Comparison of ENCODE assay signal across 16 cellular contexts in genomic region chr5:178143901-178144300, GRCh38. TPM values are rescaled to one million over a fixed set of nuclear protein-coding genes. Genes with fewer than 3 reads are reported as not detected.
DNase-seq lines count a peak whose midpoint lies in the region; ATAC-seq and TF ChIP-seq lines count a peak whose summit lies in the region.
"Had no signal": no experiment of that assay in that cellular context is flagged by ENCODE, and none has a peak within 500 bp of the region (broad histone marks: within the 10 kb centered on the region; RNA-seq: fewer than 3 reads in every experiment).

No MANE protein-coding gene starts in this region.

- no peak overlapping the region for H3K4me3 ChIP-seq in AG04449 (ENCODE audit: low read depth, low read length)
- no peak overlapping the region for H3K4me3 ChIP-seq in IMR-90 (ENCODE audit: insufficient read depth, low read depth, low read length)
- H3K4me3 ChIP-seq in esophagus squamous epithelium: no peak overlapping the region
- no peak overlapping the region for H3K4me3 ChIP-seq in lower lobe of right lung
- H3K4me3 ChIP-seq in A673 (ENCODE audit: low read depth, low read length, poor library complexity, severe bottlenecking): no peak overlapping the region
- no peak overlapping the region for H3K4me3 ChIP-seq in WERI-Rb-1 (ENCODE audit: low read depth, low read length)
- H3K4me3 ChIP-seq: coronary artery had no signal

- peak overlapping the region; percentile 31; the same call in 1 of the 2 replicates for H2AK5ac ChIP-seq in IMR-90 (ENCODE audit: low read depth, low read length)

- dilution Hi-C loops in IMR-90 (cut with HindIII; ENCODE audit: low sequenced_read_pairs, unreplicated experiment): no loop called here

- H2BK120ac ChIP-seq in IMR-90 (ENCODE audit: low read depth, low read length): no peak overlapping the region

- CTCF ChIA-PET in AG04449 (lab: Yijun Ruan, JAX) (interaction anchor here (2.1 to 8.5 kb wide), 2 partner anchors 8 to 68 kb away, joined by 7 to 61 read pairs; no protein-coding TSS in a partner anchor), IMR-90 (lab: Yijun Ruan, JAX) (no interaction called here), A673 (lab: Charles Lee) (no interaction called here)

- H2BK5ac ChIP-seq in IMR-90 (ENCODE audit: low read depth, low read length, poor library complexity, severe bottlenecking): no peak overlapping the region

- no peak overlapping the region for H4K5ac ChIP-seq in IMR-90 (ENCODE audit: low read depth, low read length)

- WGBS in IMR-90 (ENCODE audit: extremely low coverage in 2 of 2, insufficient read length in 1 of 2), 2 experiments: 17% methylated on average over 7 of the region's 10 CpGs; no CpG with 5 or more reads in 1 of the 2 experiments
- WGBS in esophagus squamous epithelium, 2 donors: 51 to 69% methylated on average over 3 to 9 of the region's 10 CpGs

- no peak overlapping the region for H2AK9ac ChIP-seq in IMR-90 (replicated peaks; ENCODE audit: low read depth, low read length, poor library complexity)

- peaks cover 10 to 13% of the 10 kb centered on the region in 2 donors for H3K36me3 Mint-ChIP-seq in activated naive CD4-positive, alpha-beta T cell treated with anti-CD3 and anti-CD28 coated beads, Interleukin-2, amount 50 U/mL, for 72 hours

- H3K36me3 ChIP-seq in IMR-90 (ENCODE audit: control insufficient read depth, insufficient read depth, low read length): peaks cover 44% of the 10 kb centered on the region
- peaks cover 44 to 99% (median 50%) of the 10 kb centered on the region in 3 donors for H3K36me3 ChIP-seq in esophagus squamous epithelium
- H3K36me3 ChIP-seq in lower lobe of right lung: peaks cover 98% of the 10 kb centered on the region
- peaks cover 63% of the 10 kb centered on the region for H3K36me3 ChIP-seq in A673 (ENCODE audit: insufficient read depth, low read length, poor library complexity, severe bottlenecking)
- H3K36me3 ChIP-seq in WERI-Rb-1: peaks cover 21% of the 10 kb centered on the region; the same call in 1 of the 2 replicates

- no peak overlapping the region for H3K56ac ChIP-seq in IMR-90 (ENCODE audit: extremely low read depth, insufficient read depth, low read length)

- TF ChIP-seq POLR2A in IMR-90 (IDR thresholded peaks at IDR 0.05; ENCODE audit: low read depth, low read length): no peak
- no peak for TF ChIP-seq POLR2A in esophagus squamous epithelium (IDR thresholded peaks at IDR 0.05)

- H3K9me3 Mint-ChIP-seq in activated naive CD4-positive, alpha-beta T cell treated with anti-CD3 and anti-CD28 coated beads, Interleukin-2, amount 50 U/mL, for 72 hours: no peaks in the 10 kb centered on the region
- H3K9me3 Mint-ChIP-seq: activated T-helper 17 cell treated with anti-CD3 and anti-CD28 coated beads, Interleukin-2, amount 50 U/mL, for 72 hours had no signal

- H2BK20ac ChIP-seq in IMR-90 (ENCODE audit: low read depth, low read length): no peak overlapping the region

- H4K91ac ChIP-seq in IMR-90 (ENCODE audit: insufficient read depth, low read depth, low read length): no peak overlapping the region

- DNase-seq in AG04449 (ENCODE audit: low read depth, low spot score) (peak; percentile 17), IMR-90 (peak; percentile 59), esophagus squamous epithelium (lab: John Stamatoyannopoulos, UW) (no peak), lower lobe of right lung (no peak), A673 (ENCODE audit: low spot score) (no peak), HPDE6-E6E7 (ENCODE audit: extremely low spot score) (no peak), WERI-Rb-1 (no peak)
- DNase-seq in activated naive CD4-positive, alpha-beta T cell treated with anti-CD3 and anti-CD28 coated beads, Interleukin-2, amount 50 U/mL, for 72 hours (ENCODE audit: low spot score in 2 of 2): no peak
- DNase-seq: activated CD4-positive, alpha-beta T cell treated with anti-CD3 and anti-CD28 coated beads, Interleukin-2, amount 50 U/mL, for 48 hours had no signal

- POLR2A ChIA-PET in AG04449 (lab: Yijun Ruan, JAX): no interaction called here
- POLR2A ChIA-PET in IMR-90 (lab: Charles Lee; ENCODE audit: unreplicated experiment): no interaction called here
- POLR2A ChIA-PET in A673 (lab: Charles Lee; ENCODE audit: low non-redundant PET): no interaction called here

- no peak overlapping the region for H3K9ac ChIP-seq in IMR-90 (ENCODE audit: low read depth, low read length)

- no peak overlapping the region for H3K14ac ChIP-seq in IMR-90 (replicated peaks; ENCODE audit: low read depth, low read length)

- peaks cover 3% of the 10 kb centered on the region; the same call in 1 of the 2 replicates for H3K4me1 ChIP-seq in IMR-90 (ENCODE audit: control insufficient read depth, insufficient read depth, low read length)
- peaks cover 12 to 70% (median 16%) of the 10 kb centered on the region in 3 donors for H3K4me1 ChIP-seq in esophagus squamous epithelium
- no peaks in the 10 kb centered on the region for H3K4me1 ChIP-seq in lower lobe of right lung
- no peaks in the 10 kb centered on the region for H3K4me1 ChIP-seq in A673 (ENCODE audit: insufficient read depth, low read length, poor library complexity, severe bottlenecking)

- H3K27ac ChIP-seq in IMR-90 (ENCODE audit: insufficient read depth, low read length) (peak overlapping the region; percentile 48; the same call in 1 of the 2 replicates), esophagus squamous epithelium (peak overlapping the region; percentile 34 to 90 (median 80)), lower lobe of right lung (no peak overlapping the region), A673 (ENCODE audit: low read depth, low read length, poor library complexity, severe bottlenecking) (no peak overlapping the region), WERI-Rb-1 (no peak overlapping the region)
- H3K27ac ChIP-seq: coronary artery, epithelial cell of prostate had no signal

- no peak overlapping the region for H3K4ac ChIP-seq in IMR-90 (ENCODE audit: low read depth, low read length)

- H3K27me3 ChIP-seq in IMR-90 (ENCODE audit: control insufficient read depth, insufficient read depth, low read length): no peaks in the 10 kb centered on the region
- no peaks in the 10 kb centered on the region for H3K27me3 ChIP-seq in esophagus squamous epithelium
- no peaks in the 10 kb centered on the region for H3K27me3 ChIP-seq in lower lobe of right lung (ENCODE audit: low read depth)
- no peaks in the 10 kb centered on the region for H3K27me3 ChIP-seq in A673 (replicated peaks; ENCODE audit: insufficient read depth, low read depth, low read length, poor library complexity)
- H3K27me3 ChIP-seq in WERI-Rb-1 (ENCODE audit: insufficient read depth, low read depth, severe bottlenecking): no peaks in the 10 kb centered on the region

- H4K20me1 ChIP-seq in IMR-90 (ENCODE audit: insufficient read depth, low read length): peaks cover 10% of the 10 kb centered on the region; the same call in 1 of the 2 replicates

- ATAC-seq in IMR-90 (ENCODE audit: low read depth) (peak; percentile 84), lower lobe of right lung (peak; percentile 31 to 58)
- ATAC-seq in activated naive CD4-positive, alpha-beta T cell treated with anti-CD3 and anti-CD28 coated beads, Interleukin-2, amount 50 U/mL, for 72 hours: no peak
- ATAC-seq: activated T-helper 17 cell treated with anti-CD3 and anti-CD28 coated beads, Interleukin-2, amount 50 U/mL, for 72 hours; sciatic nerve had no signal

- H2BK15ac ChIP-seq in IMR-90 (ENCODE audit: low read depth, low read length): no peak overlapping the region

- no peak overlapping the region for H3K23ac ChIP-seq in IMR-90 (ENCODE audit: low read depth, low read length)

- H3K9me3 ChIP-seq in IMR-90 (ENCODE audit: control insufficient read depth, insufficient read depth, low read length) (no peaks in the 10 kb centered on the region), esophagus squamous epithelium (no peaks in the 10 kb centered on the region), lower lobe of right lung (no peaks in the 10 kb centered on the region), A673 (ENCODE audit: low read depth, low read length, poor library complexity, severe bottlenecking) (no peaks in the 10 kb centered on the region), WERI-Rb-1 (ENCODE audit: severe bottlenecking) (no peaks in the 10 kb centered on the region)

- H3K18ac ChIP-seq in IMR-90 (ENCODE audit: low read depth, low read length): no peak overlapping the region

- H3K9me1 ChIP-seq in IMR-90 (ENCODE audit: insufficient read depth, low read length): no peaks in the 10 kb centered on the region

- peak overlapping the region; percentile 16 for H2AFZ ChIP-seq in IMR-90 (replicated peaks; ENCODE audit: low read length, poor library complexity)

- H3K27ac Mint-ChIP-seq in activated naive CD4-positive, alpha-beta T cell treated with anti-CD3 and anti-CD28 coated beads, Interleukin-2, amount 50 U/mL, for 72 hours: peak overlapping the region in 1 of 2 donors; percentile 48
- H3K27ac Mint-ChIP-seq: activated T-helper 17 cell treated with anti-CD3 and anti-CD28 coated beads, Interleukin-2, amount 50 U/mL, for 72 hours had no signal

- H3K4me2 ChIP-seq in IMR-90 (ENCODE audit: low read depth, low read length): no peak overlapping the region; the same call in 1 of the 2 replicates

- no peaks in the 10 kb centered on the region; a peak in 2 of 4 replicates for H3K79me1 ChIP-seq in IMR-90 (ENCODE audit: low read depth in 1 of 2, low read length in 2 of 2)

- TF ChIP-seq RAD21 in IMR-90 (IDR thresholded peaks at IDR 0.05; ENCODE audit: low read length): no peak

- in situ Hi-C loops in IMR-90 (cut with MboI; ENCODE audit: low sequenced_read_pairs): no loop called here

- no TSS peak for BruUV-seq in IMR-90 (replicated peaks; lab: Mats Ljungman, UMichigan)
- no TSS peak for BruUV-seq in A673 (replicated peaks; lab: Mats Ljungman, UMichigan)

- TF ChIP-seq CTCF in AG04449 (IDR thresholded peaks at IDR 0.05; ENCODE audit: insufficient read depth, low read length, missing control alignments) (no peak), IMR-90 (conservative IDR thresholded peaks at IDR 0.05; ENCODE audit: low read depth, low read length) (no peak), esophagus squamous epithelium (IDR thresholded peaks at IDR 0.05) (no peak), lower lobe of right lung (IDR thresholded peaks at IDR 0.05) (no peak), A673 (conservative IDR thresholded peaks at IDR 0.05; ENCODE audit: low read depth, low read length) (no peak), WERI-Rb-1 (IDR thresholded peaks at IDR 0.05; ENCODE audit: low read depth, low read length) (no peak)

- no peak overlapping the region for H4K8ac ChIP-seq in IMR-90 (ENCODE audit: low read depth in 2 of 2, low read length in 2 of 2)

- intact Hi-C loops in IMR-90 (cut with micrococcal nuclease) (no loop called here), esophagus squamous epithelium (cut with DNase I) (no loop called here), lower lobe of right lung (cut with DNase I) (no loop called here), A673 (cut with micrococcal nuclease; ENCODE audit: unreplicated experiment) (no loop called here)

RNA-seq across cellular contexts. Expression of gene NHP2, which starts 9.8 kb away (rescaled TPM):
- total RNA-seq in IMR-90 (2012; rRNA removed): 278 and 302 TPM in 2 replicates
- polyA plus RNA-seq in IMR-90 (2012; rRNA removed): 180 and 207 TPM in 2 replicates
- polyA plus RNA-seq in IMR-90 (2012; cell fraction: cytosol; rRNA removed): 281 and 300 TPM in 2 replicates
- polyA plus RNA-seq in IMR-90 (2012; cell fraction: nucleus; rRNA removed; ENCODE audit: low replicate concordance): 73.8 and 99.0 TPM in 2 replicates
- total RNA-seq in esophagus squamous epithelium: 100 to 1,000 TPM; 288 to 408 (median 358) TPM
- total RNA-seq in lower lobe of right lung: 57.5 TPM
- total RNA-seq in A673 (2021): 223 and 232 TPM in 2 replicates
- total RNA-seq in activated naive CD4-positive, alpha-beta T cell treated with anti-CD3 and anti-CD28 coated beads, Interleukin-2, amount 50 U/mL, for 72 hours: 100 to 1,000 TPM; 191 to 220 TPM

RNA-seq across cellular contexts. Expression of gene RMND5B, which starts 13.1 kb away (rescaled TPM):
- total RNA-seq in IMR-90 (2012; rRNA removed): 11.7 and 14.0 TPM in 2 replicates
- polyA plus RNA-seq in IMR-90 (2012; rRNA removed): 19.5 and 21.6 TPM in 2 replicates
- polyA plus RNA-seq in IMR-90 (2012; cell fraction: cytosol; rRNA removed): 17.7 and 18.8 TPM in 2 replicates
- 31.0 and 42.5 TPM in 2 replicates for polyA plus RNA-seq in IMR-90 (2012; cell fraction: nucleus; rRNA removed; ENCODE audit: low replicate concordance)
- total RNA-seq in esophagus squamous epithelium: 10 to 100 TPM; 43.9 to 88.1 (median 64.4) TPM
- 38.6 TPM for total RNA-seq in lower lobe of right lung
- 37.0 and 38.0 TPM in 2 replicates for total RNA-seq in A673 (2021)
- total RNA-seq in activated naive CD4-positive, alpha-beta T cell treated with anti-CD3 and anti-CD28 coated beads, Interleukin-2, amount 50 U/mL, for 72 hours: 10 to 100 TPM; 29.2 to 34.0 TPM

RNA-seq across cellular contexts. Expression of gene N4BP3, which starts 30.6 kb away (rescaled TPM):
- under 0.01 and 0.18 TPM in 2 replicates for total RNA-seq in IMR-90 (2012; rRNA removed)
- 0.14 and 0.16 TPM in 2 replicates for polyA plus RNA-seq in IMR-90 (2012; rRNA removed)
- 0.10 and 0.16 TPM in 2 replicates for polyA plus RNA-seq in IMR-90 (2012; cell fraction: cytosol; rRNA removed)
- polyA plus RNA-seq in IMR-90 (2012; cell fraction: nucleus; rRNA removed; ENCODE audit: low replicate concordance): 0.19 and 0.30 TPM in 2 replicates
- total RNA-seq in esophagus squamous epithelium: 10 to 100 TPM; 14.0 to 32.6 (median 16.1) TPM
- total RNA-seq in lower lobe of right lung: 7.9 TPM
- 0.66 and 0.73 TPM in 2 replicates for total RNA-seq in A673 (2021)
- total RNA-seq in activated naive CD4-positive, alpha-beta T cell treated with anti-CD3 and anti-CD28 coated beads, Interleukin-2, amount 50 U/mL, for 72 hours: 1 to 10 TPM in 1 of 2 donors, under 1 TPM in 1; 0.80 to 5.7 TPM

RNA-seq across cellular contexts. Expression of gene GMCL2, which starts 43.3 kb away (rescaled TPM):
- total RNA-seq in IMR-90 (2012; rRNA removed): not detected in 2 replicates
- not detected in 2 replicates for polyA plus RNA-seq in IMR-90 (2012; rRNA removed)
- not detected in 2 replicates for polyA plus RNA-seq in IMR-90 (2012; cell fraction: cytosol; rRNA removed)
- polyA plus RNA-seq in IMR-90 (2012; cell fraction: nucleus; rRNA removed; ENCODE audit: low replicate concordance): not detected in 2 replicates
- not detected for total RNA-seq in esophagus squamous epithelium
- total RNA-seq in lower lobe of right lung: not detected
- total RNA-seq in A673 (2021): not detected in 2 replicates
- not detected for total RNA-seq in activated naive CD4-positive, alpha-beta T cell treated with anti-CD3 and anti-CD28 coated beads, Interleukin-2, amount 50 U/mL, for 72 hours
- total RNA-seq: activated T-helper 17 cell treated with anti-CD3 and anti-CD28 coated beads, Interleukin-2, amount 50 U/mL, for 72 hours; lung microvascular endothelial cell; sciatic nerve; SK-MEL-5 had no signal
- polyA plus RNA-seq: urinary bladder had no signal

Comparison
In these comparisons a context has a peak if more than half of its experiments do, and no peak if none do; other contexts are left out.
1. DNase-seq: peak in AG04449 (single experiment) and IMR-90 (single experiment); none in esophagus squamous epithelium (single experiment), lower lobe of right lung (single experiment), A673 (single experiment), HPDE6-E6E7 (single experiment), activated naive CD4-positive, alpha-beta T cell treated with anti-CD3 and anti-CD28 coated beads, Interleukin-2, amount 50 U/mL, for 72 hours (0 of 2) and WERI-Rb-1 (single experiment).
2. ATAC-seq: peak in IMR-90 (single experiment) and lower lobe of right lung (2 of 2); none in activated naive CD4-positive, alpha-beta T cell treated with anti-CD3 and anti-CD28 coated beads, Interleukin-2, amount 50 U/mL, for 72 hours (0 of 2).
3. H3K27ac ChIP-seq: peak in IMR-90 (single experiment) and esophagus squamous epithelium (4 of 4); none in lower lobe of right lung (single experiment), A673 (single experiment) and WERI-Rb-1 (single experiment).